ENCODE assay signal across 13 cellular contexts in the genomic region with DNA sequence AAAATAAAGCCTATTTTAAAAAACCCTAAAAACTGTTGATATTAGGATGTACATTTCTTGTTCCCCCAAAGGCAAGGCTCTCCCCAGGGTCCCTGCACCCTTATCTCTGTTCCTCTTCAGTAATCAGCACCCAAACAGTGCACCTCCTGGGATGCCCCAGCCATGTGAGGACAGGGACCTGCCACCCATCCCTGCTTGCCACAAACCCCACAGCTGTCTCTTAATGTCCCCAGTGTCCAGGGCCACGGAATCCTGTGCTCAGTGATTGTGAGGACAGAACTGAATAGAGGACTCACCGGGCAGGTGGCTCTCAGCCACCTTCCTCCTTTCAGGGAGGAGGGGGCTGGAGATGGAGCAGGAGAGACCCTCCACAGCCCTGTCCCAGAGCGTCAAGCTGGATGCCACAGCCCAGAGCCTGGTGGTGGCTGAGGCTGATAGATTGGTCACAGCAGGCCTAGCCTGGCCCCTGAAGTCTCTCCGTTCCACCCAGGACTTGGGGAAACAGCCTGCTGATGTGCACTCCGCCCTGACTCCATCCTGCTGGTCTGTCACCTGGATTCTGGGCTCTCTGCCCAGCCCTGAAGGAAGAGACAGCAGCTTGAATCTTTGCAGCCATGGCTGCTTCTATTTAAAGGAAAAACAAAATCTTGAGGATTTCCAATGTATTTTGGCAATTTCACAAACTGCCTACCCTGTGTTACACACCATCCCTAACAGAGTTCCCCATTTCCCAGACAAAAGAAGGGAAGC.
"Had no signal": no experiment of that assay in that cellular context is flagged by ENCODE, and none has a peak within 500 bp of the region (broad histone marks: within the 10 kb centered on the region; RNA-seq: fewer than 3 reads in every experiment).

No MANE protein-coding gene starts in this region.

- H3K4me1 ChIP-seq: ascending aorta, heart left ventricle, vagina had no signal

- ATAC-seq: activated naive CD8-positive, alpha-beta T cell treated with anti-CD3 and anti-CD28 coated beads, Interleukin-2, amount 50 U/mL, for 24 hours; activated T-cell treated with anti-CD3 and anti-CD28 coated beads, Interleukin-2, amount 50 U/mL, for 72 hours; heart left ventricle; left lobe of liver had no signal

- H3K27ac ChIP-seq: ascending aorta, heart left ventricle, ovary, vagina had no signal

- H3K4me3 ChIP-seq: ascending aorta, heart left ventricle, ovary, vagina had no signal

- H3K36me3 ChIP-seq: ascending aorta, heart left ventricle, ovary, vagina had no signal

- H3K9me3 ChIP-seq: ascending aorta, heart left ventricle, ovary, vagina had no signal

- DNase-seq: activated B cell treated with CpG ODN at 0.5 μM for 24 hours; activated CD4-positive, alpha-beta T cell treated with anti-CD3 and anti-CD28 coated beads, Interleukin-2, amount 10 ng/mL, durations not matched to agents 24 days and 14 days; activated naive CD4-positive, alpha-beta T cell; activated naive CD8-positive, alpha-beta T cell treated with anti-CD3 and anti-CD28 coated beads, Interleukin-2, amount 50 U/mL, for 24 hours; activated T-cell treated with anti-CD3 and anti-CD28 coated beads, Interleukin-2, amount 50 U/mL, for 72 hours; foreskin melanocyte; ovary; stimulated activated CD4-positive, alpha-beta T cell treated with anti-CD3 and anti-CD28 coated beads, Interleukin-4, amount 100 ng/mL, for 4 hours; T-helper 2 cell had no signal

- H3K27me3 ChIP-seq: ascending aorta, ovary, vagina had no signal
